Comparison of ENCODE assay signal across 8 cellular contexts in genomic region chr4:1172228-1172851, GRCh38. TPM values are rescaled to one million over a fixed set of nuclear protein-coding genes. Genes with fewer than 3 reads are reported as not detected.
DNase-seq lines count a peak whose midpoint lies in the region; ATAC-seq and TF ChIP-seq lines count a peak whose summit lies in the region.

Gene SPON2, minus strand, starts transcription at chr4:1172583.

- no peak for ATAC-seq in HG02588 (IDR thresholded peaks at IDR 0.05; ENCODE audit: unreplicated experiment)
- ATAC-seq in HG02870 (IDR thresholded peaks at IDR 0.05; ENCODE audit: unreplicated experiment) = no peak

- no peak for TF ChIP-seq EP300 in esophagus muscularis mucosa (IDR thresholded peaks at IDR 0.05)

- H3K27me3 ChIP-seq in esophagus muscularis mucosa (peaks cover 8 to 55% (median 26%) of the 10 kb centered on the region in 4 donors), muscle layer of duodenum (ENCODE audit: low read depth, low read length) (peaks cover 17% of the 10 kb centered on the region)

- H3K9me3 ChIP-seq in esophagus muscularis mucosa (no peaks in the 10 kb centered on the region), muscle layer of duodenum (ENCODE audit: control insufficient read depth in 1 of 2, low read length in 2 of 2) (no peaks in the 10 kb centered on the region)

- WGBS in esophagus muscularis mucosa = 26% methylated on average over 17 of the region's 54 CpGs

- TF ChIP-seq POLR2A in esophagus muscularis mucosa (IDR thresholded peaks at IDR 0.05; ENCODE audit: low read depth) = no peak

- TF ChIP-seq CTCF in LNCaP clone FGC (IDR thresholded peaks at IDR 0.05; ENCODE audit: control insufficient read depth, extremely low read depth, insufficient read depth) (no peak), esophagus muscularis mucosa (IDR thresholded peaks at IDR 0.05) (no peak)

- peaks cover 49 to 55% (median 54%) of the 10 kb centered on the region in 4 donors for H3K4me1 ChIP-seq in esophagus muscularis mucosa
- peaks cover 0 to 20% of the 10 kb centered on the region in 2 donors for H3K4me1 ChIP-seq in muscle layer of duodenum (ENCODE audit: control insufficient read depth in 1 of 2, insufficient read depth in 2 of 2, low read length in 2 of 2)

- peak within 1 kb of the TSS; percentile 57 for H3K4me3 ChIP-seq in LNCaP clone FGC (ENCODE audit: low read depth, low read length)
- peak within 1 kb of the TSS; percentile 48 to 56 (median 53) for H3K4me3 ChIP-seq in esophagus muscularis mucosa
- peak within 1 kb of the TSS; percentile 30 to 60 for H3K4me3 ChIP-seq in muscle layer of duodenum (ENCODE audit: low read depth in 1 of 2, low read length in 2 of 2)

- intact Hi-C loops in esophagus muscularis mucosa (cut with DNase I) = no loop called here

- peaks cover 0 to 8% (median 0%) of the 10 kb centered on the region in 4 donors for H3K36me3 ChIP-seq in esophagus muscularis mucosa
- H3K36me3 ChIP-seq in muscle layer of duodenum (ENCODE audit: control insufficient read depth in 1 of 2, insufficient read depth in 2 of 2, low read length in 2 of 2) = no peaks in the 10 kb centered on the region

- peak within 1 kb of the TSS; percentile 61 to 75 (median 74) for H3K27ac ChIP-seq in esophagus muscularis mucosa (replicated peaks in 1 of 4)
- no peak within 1 kb of the TSS for H3K27ac ChIP-seq in muscle layer of duodenum (ENCODE audit: low read length)

- DNase-seq in A172 (ENCODE audit: low spot score) (no peak), LNCaP clone FGC (ENCODE audit: low read depth) (no peak), esophagus muscularis mucosa (ENCODE audit: extremely low spot score) (peak; percentile 88), kidney tubule cell (ENCODE audit: low spot score) (no peak), NCI-H2171 (lab: John Stamatoyannopoulos, UW) (no peak)

RNA-seq across cellular contexts. Expression of gene SPON2, which starts in this region (rescaled TPM):
- total RNA-seq in A172 (2014; rRNA removed; shearing (Covaris generic)) = 7.6 and 16.2 TPM in 2 replicates
- total RNA-seq in esophagus muscularis mucosa = 10 to 100 TPM; 21.3 to 72.9 (median 58.3) TPM
